ENCODE assay signal across 10 cellular contexts in the genomic region with DNA sequence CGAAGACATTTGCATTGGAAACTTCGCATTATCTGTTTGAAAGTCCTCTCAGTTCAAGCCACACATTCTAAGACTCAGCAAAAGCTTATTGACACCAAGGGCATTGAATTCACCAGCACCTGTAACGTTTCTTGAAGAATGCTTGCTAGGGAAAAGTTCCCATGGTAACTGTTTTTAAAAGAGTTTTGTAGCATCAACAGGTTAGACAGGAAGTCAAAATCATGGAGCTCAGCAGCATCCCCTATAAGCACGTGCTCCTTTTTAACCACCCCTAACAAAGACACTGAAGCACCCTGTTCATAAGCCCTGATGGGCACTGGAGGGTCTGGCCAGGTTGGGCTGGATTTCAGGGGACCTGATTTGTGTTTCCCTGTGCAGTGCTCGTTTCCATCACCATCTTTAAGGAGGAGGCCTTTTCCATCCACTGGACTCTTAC.
DNase-seq lines count a peak whose midpoint lies in the region; ATAC-seq lines count a peak whose summit lies in the region.
"Had no signal": no experiment of that assay in that cellular context is flagged by ENCODE, and none has a peak within 500 bp of the region (broad histone marks: within the 10 kb centered on the region; RNA-seq: fewer than 3 reads in every experiment).

No MANE protein-coding gene starts in this region.

- H3K18ac ChIP-seq in mesendoderm (ENCODE audit: low read length), result no peak overlapping the region

- H4K8ac ChIP-seq in mesendoderm (ENCODE audit: low read depth, low read length), result no peak overlapping the region

- WGBS in mesendoderm (ENCODE audit: extremely low coverage, insufficient coverage, low lambda C conversion rate), result no CpG with 5 or more reads among the region's 5 CpGs

- H3K4ac ChIP-seq in mesendoderm (ENCODE audit: low read depth, low read length), result no peak overlapping the region

- H3K4me1 Mint-ChIP-seq in CD4-positive, alpha-beta memory T cell, result peaks cover 18 to 51% (median 27%) of the 10 kb centered on the region in 4 donors
- peaks cover 41% of the 10 kb centered on the region for H3K4me1 Mint-ChIP-seq in activated CD4-positive, alpha-beta memory T cell treated with anti-CD3 and anti-CD28 coated beads for 36 hours (ENCODE audit: low read depth)
- peaks cover 21% of the 10 kb centered on the region for H3K4me1 Mint-ChIP-seq in activated naive CD4-positive, alpha-beta T cell treated with anti-CD3 and anti-CD28 coated beads for 36 hours (ENCODE audit: low read depth)

- H3K23ac ChIP-seq in mesendoderm (ENCODE audit: low read length), result no peak overlapping the region

- H3K27me3 Mint-ChIP-seq in CD4-positive, alpha-beta memory T cell, result no peaks in the 10 kb centered on the region
- H3K27me3 Mint-ChIP-seq in activated CD4-positive, alpha-beta memory T cell treated with anti-CD3 and anti-CD28 coated beads for 36 hours, result no peaks in the 10 kb centered on the region
- H3K27me3 Mint-ChIP-seq in activated naive CD4-positive, alpha-beta T cell treated with anti-CD3 and anti-CD28 coated beads for 36 hours (ENCODE audit: low read depth), result no peaks in the 10 kb centered on the region

- no peak overlapping the region for H2BK15ac ChIP-seq in mesendoderm (replicated peaks; ENCODE audit: low read depth)

- no peak overlapping the region for H3K4me2 ChIP-seq in mesendoderm (ENCODE audit: low read length)
- H3K4me2 ChIP-seq: BLaER1 had no signal

- H3K79me1 ChIP-seq in mesendoderm (ENCODE audit: low read length), result no peaks in the 10 kb centered on the region

- peak overlapping the region in 1 of 8 donors; percentile 39 for H3K4me3 Mint-ChIP-seq in CD4-positive, alpha-beta memory T cell
- H3K4me3 Mint-ChIP-seq in activated CD4-positive, alpha-beta memory T cell treated with anti-CD3 and anti-CD28 coated beads for 36 hours, result no peak overlapping the region
- H3K4me3 Mint-ChIP-seq in activated naive CD4-positive, alpha-beta T cell treated with anti-CD3 and anti-CD28 coated beads for 36 hours, result no peak overlapping the region

- no peaks in the 10 kb centered on the region for H3K79me2 ChIP-seq in mesendoderm (ENCODE audit: control insufficient read depth, insufficient read depth, low read length)

- H3K4me1 ChIP-seq in CD4-positive, alpha-beta memory T cell (ENCODE audit: insufficient read depth, low read length), result peaks cover 27% of the 10 kb centered on the region
- H3K4me1 ChIP-seq in mesendoderm (ENCODE audit: control insufficient read depth, low read depth, low read length), result peaks cover 3% of the 10 kb centered on the region

- POLR2A ChIA-PET in CD4-positive, alpha-beta memory T cell (lab: Charles Lee; ENCODE audit: partially characterized antibody), result interaction anchor here (1.0 to 1.4 kb wide), 2 partner anchors 12 to 28 kb away, joined by 3 to 4 read pairs; no protein-coding TSS in a partner anchor
- POLR2A ChIA-PET in activated CD4-positive, alpha-beta memory T cell treated with anti-CD3 and anti-CD28 coated beads for 36 hours (lab: Charles Lee), result interaction anchor here (1.0 to 1.7 kb wide), 4 partner anchors 10 to 231 kb away, joined by 3 to 5 read pairs (median 4); no protein-coding TSS in a partner anchor

- H3K27ac ChIP-seq in CD4-positive, alpha-beta memory T cell (ENCODE audit: low read depth, low read length), result peak overlapping the region; percentile 37
- H3K27ac ChIP-seq in mesendoderm (ENCODE audit: low read depth, low read length), result no peak overlapping the region
- H3K27ac ChIP-seq: BLaER1 had no signal

- H4K5ac ChIP-seq in mesendoderm (ENCODE audit: low read length), result no peak overlapping the region

- no peak overlapping the region for H2BK5ac ChIP-seq in mesendoderm (ENCODE audit: low read length)

- no peaks in the 10 kb centered on the region for H3K36me3 ChIP-seq in CD4-positive, alpha-beta memory T cell (ENCODE audit: insufficient read depth, low read length)
- H3K36me3 ChIP-seq in mesendoderm (ENCODE audit: control insufficient read depth, insufficient read depth, low read length), result no peaks in the 10 kb centered on the region

- no peak for DNase-seq in CD4-positive, alpha-beta memory T cell
- no peak for DNase-seq in activated CD4-positive, alpha-beta memory T cell treated with anti-CD3 and anti-CD28 coated beads for 36 hours
- DNase-seq in mesendoderm, result peak; percentile 11
- DNase-seq in midbrain (lab: John Stamatoyannopoulos, UW), result no peak
- DNase-seq in activated naive CD4-positive, alpha-beta T cell treated with anti-CD3 and anti-CD28 coated beads for 36 hours, result no peak
- DNase-seq in activated T-cell treated with anti-CD3 and anti-CD28 coated beads, Interleukin-2, amount 50 U/mL, for 48 hours, result no peak
- DNase-seq in SKM-1 treated with dmso at 0.1 percent for 144 hours (lab: John Stamatoyannopoulos, UW; ENCODE audit: unreplicated experiment), result no peak
- DNase-seq: NCI-H1105 had no signal

- no peaks in the 10 kb centered on the region for H3K9me3 ChIP-seq in CD4-positive, alpha-beta memory T cell (ENCODE audit: control insufficient read depth in 1 of 2, low read length in 2 of 2)
- H3K9me3 ChIP-seq: BLaER1 had no signal

- peak overlapping the region; percentile 56 to 96 (median 95) for H3K27ac Mint-ChIP-seq in CD4-positive, alpha-beta memory T cell
- peak overlapping the region; percentile 62 for H3K27ac Mint-ChIP-seq in activated CD4-positive, alpha-beta memory T cell treated with anti-CD3 and anti-CD28 coated beads for 36 hours
- no peak overlapping the region for H3K27ac Mint-ChIP-seq in activated naive CD4-positive, alpha-beta T cell treated with anti-CD3 and anti-CD28 coated beads for 36 hours

- ATAC-seq in GM21529 (IDR thresholded peaks at IDR 0.05; ENCODE audit: unreplicated experiment), result peak; percentile 18

- peaks cover 35 to 51% of the 10 kb centered on the region in 2 donors for H3K36me3 Mint-ChIP-seq in CD4-positive, alpha-beta memory T cell
- peaks cover 23% of the 10 kb centered on the region for H3K36me3 Mint-ChIP-seq in activated CD4-positive, alpha-beta memory T cell treated with anti-CD3 and anti-CD28 coated beads for 36 hours
- peaks cover 20% of the 10 kb centered on the region for H3K36me3 Mint-ChIP-seq in activated naive CD4-positive, alpha-beta T cell treated with anti-CD3 and anti-CD28 coated beads for 36 hours (ENCODE audit: low read depth)

- peaks cover 0 to 3% (median 0%) of the 10 kb centered on the region in 8 donors for H3K9me3 Mint-ChIP-seq in CD4-positive, alpha-beta memory T cell
- no peaks in the 10 kb centered on the region for H3K9me3 Mint-ChIP-seq in activated CD4-positive, alpha-beta memory T cell treated with anti-CD3 and anti-CD28 coated beads for 36 hours
- no peaks in the 10 kb centered on the region for H3K9me3 Mint-ChIP-seq in activated naive CD4-positive, alpha-beta T cell treated with anti-CD3 and anti-CD28 coated beads for 36 hours

- H2AK5ac ChIP-seq in mesendoderm (ENCODE audit: low read length), result no peak overlapping the region

- intact Hi-C loops in CD4-positive, alpha-beta memory T cell (cut with micrococcal nuclease), result no loop called here
- intact Hi-C loops in activated CD4-positive, alpha-beta memory T cell treated with anti-CD3 and anti-CD28 coated beads for 36 hours (cut with micrococcal nuclease), result loop anchor here (1.0 to 2.0 kb wide), 2 partner anchors 8 to 73 kb away; no protein-coding TSS in a partner anchor
- intact Hi-C loops in activated naive CD4-positive, alpha-beta T cell treated with anti-CD3 and anti-CD28 coated beads for 36 hours (cut with micrococcal nuclease), result no loop called here

- CTCF ChIA-PET in CD4-positive, alpha-beta memory T cell (lab: Charles Lee; ENCODE audit: partially characterized antibody), result interaction anchor here (0.8 to 2.8 kb wide), 5 partner anchors 28 to 277 kb away, joined by 3 to 12 read pairs (median 4); no protein-coding TSS in a partner anchor
- CTCF ChIA-PET in activated CD4-positive, alpha-beta memory T cell treated with anti-CD3 and anti-CD28 coated beads for 36 hours (lab: Charles Lee), result interaction anchor here (1.3 kb wide), 1 partner anchor 38 kb away, joined by 4 read pairs; no protein-coding TSS in a partner anchor
- CTCF ChIA-PET in activated naive CD4-positive, alpha-beta T cell treated with anti-CD3 and anti-CD28 coated beads for 36 hours (lab: Charles Lee), result interaction anchor here (1.3 kb wide), 1 partner anchor 16 kb away, joined by 4 read pairs; no protein-coding TSS in a partner anchor

- H3K56ac ChIP-seq in mesendoderm (ENCODE audit: low read length), result no peak overlapping the region

- no peak overlapping the region for H3K9ac ChIP-seq in mesendoderm (ENCODE audit: low read length)
- H3K9ac ChIP-seq: BLaER1 had no signal

- no peak overlapping the region for H2BK120ac ChIP-seq in mesendoderm (ENCODE audit: low read depth, low read length)

- no peak overlapping the region for H3K4me3 ChIP-seq in CD4-positive, alpha-beta memory T cell (ENCODE audit: low read length in 2 of 2)
- no peak overlapping the region for H3K4me3 ChIP-seq in mesendoderm (ENCODE audit: low read length)
- H3K4me3 ChIP-seq: BLaER1 had no signal

- H3K27me3 ChIP-seq in CD4-positive, alpha-beta memory T cell (ENCODE audit: insufficient read depth, low read length), result no peaks in the 10 kb centered on the region
- H3K27me3 ChIP-seq in mesendoderm (ENCODE audit: insufficient read depth, low read length, poor library complexity), result no peaks in the 10 kb centered on the region
- H3K27me3 ChIP-seq: BLaER1 had no signal
